In the genomic region with DNA sequence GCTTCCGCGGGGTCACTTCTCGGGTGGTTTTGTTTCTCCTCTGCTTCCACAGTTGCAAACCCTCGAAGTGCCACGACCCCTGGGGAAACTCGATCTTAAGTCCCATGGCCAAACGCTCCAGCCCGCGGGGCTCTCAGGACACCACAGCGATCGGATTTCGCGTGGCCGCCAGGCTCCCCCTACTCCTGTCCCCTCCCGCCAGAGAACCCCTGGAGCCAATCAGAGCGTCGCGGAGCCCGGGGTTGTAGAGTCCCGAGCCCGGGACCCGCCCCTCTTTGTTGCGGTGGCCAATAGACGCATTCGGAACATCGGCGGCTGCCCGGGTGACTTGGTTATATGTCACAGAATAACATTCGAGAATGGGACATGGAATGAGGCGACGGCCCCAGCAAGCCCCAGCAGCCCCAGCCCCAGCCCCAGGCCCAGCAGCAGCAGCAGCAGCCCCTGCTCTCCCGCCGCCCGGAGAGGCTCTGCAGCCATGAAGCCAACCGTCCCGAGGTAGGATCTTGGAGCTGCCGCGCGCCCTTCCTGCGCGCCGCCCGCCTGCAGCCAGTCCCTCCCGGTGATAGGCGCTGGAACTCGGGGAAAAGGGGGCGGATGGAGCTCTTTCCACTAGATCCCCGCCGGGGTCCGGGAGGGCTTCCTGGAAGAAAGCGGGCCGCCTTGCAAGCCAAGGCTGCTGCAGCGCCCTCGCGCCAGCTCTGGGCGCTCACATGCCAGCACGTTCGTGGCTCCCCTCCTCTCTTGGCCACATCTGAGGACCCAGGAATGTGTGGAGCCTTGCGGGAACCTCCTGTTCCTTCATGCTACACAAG, we compare ENCODE assay signal across 8 cellular contexts. TPM values are rescaled to one million over a fixed set of nuclear protein-coding genes. Genes with fewer than 3 reads are reported as not detected.
DNase-seq lines count a peak whose midpoint lies in the region; ATAC-seq and TF ChIP-seq lines count a peak whose summit lies in the region.

A gene (plus strand): TSS at position 299 of the 815 bp plus-strand sequence. CDS start 1,002 bp downstream, outside the sequence.

- H3K14ac ChIP-seq in IMR-90 (replicated peaks; ENCODE audit: low read depth, low read length), result peak within 1 kb of the TSS; percentile 2

- H3K9ac ChIP-seq in IMR-90 (ENCODE audit: low read depth, low read length), result peak within 1 kb of the TSS; percentile 41

- POLR2A ChIA-PET in IMR-90 (lab: Charles Lee; ENCODE audit: unreplicated experiment), result no interaction called here
- POLR2A ChIA-PET in RWPE1 (lab: Yijun Ruan, JAX; ENCODE audit: low non-redundant PET), result interaction anchor here (0.6 kb wide), 1 partner anchor 159 kb away, joined by 3 read pairs; no protein-coding TSS in a partner anchor

- TF ChIP-seq POLR2A in IMR-90 (IDR thresholded peaks at IDR 0.05; ENCODE audit: low read depth, low read length), result no peak
- no peak for TF ChIP-seq POLR2A in transverse colon (IDR thresholded peaks at IDR 0.05)

- DNase-seq in DMS79 treated with DMSO at 0.1 percent for 48 hours (lab: John Stamatoyannopoulos, UW) (peak; percentile 88), IMR-90 (peak; percentile 74), RWPE1 (ENCODE audit: low spot score) (peak; percentile 80), Right ventricle myocardium inferior (ENCODE audit: missing footprints) (peak; percentile 93), osteocyte (ENCODE audit: extremely low spot score, unreplicated experiment) (peak; percentile 88), transverse colon (peak; percentile 75)
- DNase-seq in activated naive CD4-positive, alpha-beta T cell treated with anti-CD3 and anti-CD28 coated beads, Interleukin-2, amount 10 ng/mL, durations not matched to agents 7 days and 5 days, result peak; percentile 82

- no peaks in the 10 kb centered on the region for H3K36me3 Mint-ChIP-seq in activated naive CD4-positive, alpha-beta T cell treated with anti-CD3 and anti-CD28 coated beads, Interleukin-2, amount 10 ng/mL, durations not matched to agents 7 days and 5 days
- H3K36me3 Mint-ChIP-seq in osteocyte (ENCODE audit: unreplicated experiment), result no peaks in the 10 kb centered on the region

- peak within 1 kb of the TSS; percentile 3 for H3K27ac ChIP-seq in IMR-90 (ENCODE audit: insufficient read depth, low read length)
- no peak within 1 kb of the TSS for H3K27ac ChIP-seq in RWPE1
- H3K27ac ChIP-seq in transverse colon, result peak within 1 kb of the TSS in 1 of 4 donors; percentile 14

- H3K4me1 ChIP-seq in IMR-90 (ENCODE audit: control insufficient read depth, insufficient read depth, low read length), result peaks cover 4% of the 10 kb centered on the region; the same call in 1 of the 2 replicates
- H3K4me1 ChIP-seq in transverse colon, result peaks cover 0 to 31% (median 10%) of the 10 kb centered on the region in 4 donors

- H4K20me1 ChIP-seq in IMR-90 (ENCODE audit: insufficient read depth, low read length), result no peaks in the 10 kb centered on the region

- no peak within 1 kb of the TSS for H2AK5ac ChIP-seq in IMR-90 (ENCODE audit: low read depth, low read length)

- TF ChIP-seq RAD21 in IMR-90 (IDR thresholded peaks at IDR 0.05; ENCODE audit: low read length), result no peak

- 0 out of 2 replicates have a peak within 1 kb of the TSS, but pooled peaks have one; percentile 18 for H4K91ac ChIP-seq in IMR-90 (ENCODE audit: insufficient read depth, low read depth, low read length)

- BruUV-seq in IMR-90 (replicated peaks; lab: Mats Ljungman, UMichigan), result no TSS peak

- H3K4me3 Mint-ChIP-seq in activated naive CD4-positive, alpha-beta T cell treated with anti-CD3 and anti-CD28 coated beads, Interleukin-2, amount 10 ng/mL, durations not matched to agents 7 days and 5 days, result peak within 1 kb of the TSS; percentile 76
- peak within 1 kb of the TSS; percentile 88 for H3K4me3 Mint-ChIP-seq in osteocyte (ENCODE audit: unreplicated experiment)

- intact Hi-C loops in IMR-90 (cut with micrococcal nuclease) (loop anchor here (2.0 kb wide), 1 partner anchor 92 kb away; a partner anchor contains a TSS), Right ventricle myocardium inferior (cut with DNase I) (loop anchor here (2.0 kb wide), 1 partner anchor 28 kb away; no protein-coding TSS in a partner anchor), transverse colon (cut with DNase I; ENCODE audit: low total_unique reads) (no loop called here)

- H2AK9ac ChIP-seq in IMR-90 (replicated peaks; ENCODE audit: low read depth, low read length, poor library complexity), result peak within 1 kb of the TSS; percentile 69

- no peaks in the 10 kb centered on the region for H3K9me3 ChIP-seq in IMR-90 (ENCODE audit: control insufficient read depth, insufficient read depth, low read length)
- no peaks in the 10 kb centered on the region for H3K9me3 ChIP-seq in transverse colon

- no peaks in the 10 kb centered on the region for H3K9me3 Mint-ChIP-seq in activated naive CD4-positive, alpha-beta T cell treated with anti-CD3 and anti-CD28 coated beads, Interleukin-2, amount 10 ng/mL, durations not matched to agents 7 days and 5 days
- no peaks in the 10 kb centered on the region for H3K9me3 Mint-ChIP-seq in osteocyte (ENCODE audit: unreplicated experiment)

- in situ Hi-C loops in IMR-90 (cut with MboI; ENCODE audit: low sequenced_read_pairs), result no loop called here
- in situ Hi-C loops in transverse colon (cut with MboI; ENCODE audit: low pct_ligation_motif_present in 1 of 4, low pct_unique_long_range_greater_than_20kb in 1 of 4, low sequenced_read_pairs in 3 of 4), result no loop called here

- peak within 1 kb of the TSS; percentile 89 for H3K4me2 ChIP-seq in IMR-90 (ENCODE audit: low read depth, low read length)

- no peak within 1 kb of the TSS for H2BK20ac ChIP-seq in IMR-90 (ENCODE audit: low read depth, low read length)

- no peak within 1 kb of the TSS for H2BK120ac ChIP-seq in IMR-90 (ENCODE audit: low read depth, low read length)

- peaks cover 6% of the 10 kb centered on the region; the same call in 1 of the 2 replicates for H3K36me3 ChIP-seq in IMR-90 (ENCODE audit: control insufficient read depth, insufficient read depth, low read length)
- no peaks in the 10 kb centered on the region for H3K36me3 ChIP-seq in transverse colon

- no peak within 1 kb of the TSS for H3K56ac ChIP-seq in IMR-90 (ENCODE audit: extremely low read depth, insufficient read depth, low read length)

- no peak within 1 kb of the TSS for H3K27ac Mint-ChIP-seq in activated naive CD4-positive, alpha-beta T cell treated with anti-CD3 and anti-CD28 coated beads, Interleukin-2, amount 10 ng/mL, durations not matched to agents 7 days and 5 days
- no peak within 1 kb of the TSS for H3K27ac Mint-ChIP-seq in osteocyte (ENCODE audit: unreplicated experiment)

- H4K5ac ChIP-seq in IMR-90 (ENCODE audit: low read depth, low read length), result no peak within 1 kb of the TSS

- peak; percentile 93 for ATAC-seq in GM21528 (IDR thresholded peaks at IDR 0.05; ENCODE audit: low FRiP score, unreplicated experiment)
- ATAC-seq in IMR-90 (ENCODE audit: low read depth), result peak; percentile 99
- ATAC-seq in Right ventricle myocardium inferior, result peak; percentile 99

- no peak within 1 kb of the TSS for H2BK5ac ChIP-seq in IMR-90 (ENCODE audit: low read depth, low read length, poor library complexity, severe bottlenecking)

- peak within 1 kb of the TSS in 1 of 2 experiments; percentile 26; a peak in 1 of 4 replicates for H4K8ac ChIP-seq in IMR-90 (ENCODE audit: low read depth in 2 of 2, low read length in 2 of 2)

- H2BK15ac ChIP-seq in IMR-90 (ENCODE audit: low read depth, low read length), result no peak within 1 kb of the TSS

- H3K9me1 ChIP-seq in IMR-90 (ENCODE audit: insufficient read depth, low read length), result peaks cover 3% of the 10 kb centered on the region; the same call in 1 of the 2 replicates

- H3K27me3 Mint-ChIP-seq in activated naive CD4-positive, alpha-beta T cell treated with anti-CD3 and anti-CD28 coated beads, Interleukin-2, amount 10 ng/mL, durations not matched to agents 7 days and 5 days, result peaks cover 79% of the 10 kb centered on the region
- peaks cover 19% of the 10 kb centered on the region for H3K27me3 Mint-ChIP-seq in osteocyte (ENCODE audit: unreplicated experiment)

- H3K4me3 ChIP-seq in IMR-90 (ENCODE audit: insufficient read depth, low read depth, low read length) (peak within 1 kb of the TSS; percentile 66), transverse colon (peak within 1 kb of the TSS; percentile 34 to 67 (median 42))

- TF ChIP-seq CTCF in IMR-90 (conservative IDR thresholded peaks at IDR 0.05; ENCODE audit: low read depth, low read length) (no peak), RWPE1 (conservative IDR thresholded peaks at IDR 0.05; ENCODE audit: low read depth) (no peak), osteocyte (IDR thresholded peaks at IDR 0.05) (no peak), transverse colon (IDR thresholded peaks at IDR 0.05) (no peak)

- H3K4me1 Mint-ChIP-seq in activated naive CD4-positive, alpha-beta T cell treated with anti-CD3 and anti-CD28 coated beads, Interleukin-2, amount 10 ng/mL, durations not matched to agents 7 days and 5 days, result peaks cover 13% of the 10 kb centered on the region
- peaks cover 13% of the 10 kb centered on the region for H3K4me1 Mint-ChIP-seq in osteocyte (ENCODE audit: unreplicated experiment)

- H3K27me3 ChIP-seq in IMR-90 (ENCODE audit: control insufficient read depth, insufficient read depth, low read length), result peaks cover 7% of the 10 kb centered on the region; the same call in 1 of the 2 replicates
- peaks cover 46% of the 10 kb centered on the region for H3K27me3 ChIP-seq in transverse colon

- dilution Hi-C loops in IMR-90 (cut with HindIII; ENCODE audit: low sequenced_read_pairs, unreplicated experiment), result no loop called here

- peak within 1 kb of the TSS; percentile 10; the same call in 1 of the 2 replicates for H3K4ac ChIP-seq in IMR-90 (ENCODE audit: low read depth, low read length)

- H3K18ac ChIP-seq in IMR-90 (ENCODE audit: low read depth, low read length), result no peak within 1 kb of the TSS

- 2% methylated on average over 21 of the region's 59 CpGs; no CpG with 5 or more reads in 1 of the 2 experiments for WGBS in IMR-90 (ENCODE audit: extremely low coverage in 2 of 2, insufficient read length in 1 of 2), 2 experiments
- 3% methylated on average over 59 of the region's 59 CpGs; no CpG with 5 or more reads in 1 of the 2 donors for WGBS in transverse colon (ENCODE audit: low coverage in 1 of 2), 2 donors

- peak within 1 kb of the TSS; percentile 58 for H3K23ac ChIP-seq in IMR-90 (ENCODE audit: low read depth, low read length)

- CTCF ChIA-PET in IMR-90 (lab: Yijun Ruan, JAX), result interaction anchor here (0.6 to 1.1 kb wide), 3 partner anchors 10 to 329 kb away, joined by 3 to 4 read pairs (median 3); no protein-coding TSS in a partner anchor
- CTCF ChIA-PET in RWPE1 (lab: Yijun Ruan, JAX), result interaction anchor here (0.6 to 1.3 kb wide), 4 partner anchors 18 to 1717 kb away, joined by 3 to 5 read pairs (median 4); no protein-coding TSS in a partner anchor
- CTCF ChIA-PET in activated naive CD4-positive, alpha-beta T cell treated with anti-CD3 and anti-CD28 coated beads, Interleukin-2, amount 10 ng/mL, durations not matched to agents 7 days and 5 days (lab: Charles Lee), result interaction anchor here (1.2 kb wide), 1 partner anchor 10 kb away, joined by 3 read pairs; no protein-coding TSS in a partner anchor

- H3K79me1 ChIP-seq in IMR-90 (ENCODE audit: low read depth in 1 of 2, low read length in 2 of 2), result no peaks in the 10 kb centered on the region

- no peak for TF ChIP-seq EP300 in transverse colon (IDR thresholded peaks at IDR 0.05; ENCODE audit: low read depth)

- H2AFZ ChIP-seq in IMR-90 (replicated peaks; ENCODE audit: low read length, poor library complexity), result peak within 1 kb of the TSS; percentile 93

RNA-seq across cellular contexts. Expression of the gene that starts here (rescaled TPM):
- 0.83 and 0.90 TPM in 2 replicates for total RNA-seq in IMR-90 (2012; rRNA removed)
- 1.1 and 1.2 TPM in 2 replicates for polyA plus RNA-seq in IMR-90 (2012; rRNA removed)
- 0.82 and 1.0 TPM in 2 replicates for polyA plus RNA-seq in IMR-90 (2012; cell fraction: cytosol; rRNA removed)
- 0.92 and 2.2 TPM in 2 replicates for polyA plus RNA-seq in IMR-90 (2012; cell fraction: nucleus; rRNA removed; ENCODE audit: low replicate concordance)
- 1.4 TPM for total RNA-seq in Right ventricle myocardium inferior
- 3.3 and 3.7 TPM in 2 replicates for total RNA-seq in osteocyte
- total RNA-seq in transverse colon, result 1 to 10 TPM in 2 of 4 donors, not detected in 2; 1.1 to 1.7 TPM
